12 cellular contexts compared by ENCODE assay signal in the genomic region with DNA sequence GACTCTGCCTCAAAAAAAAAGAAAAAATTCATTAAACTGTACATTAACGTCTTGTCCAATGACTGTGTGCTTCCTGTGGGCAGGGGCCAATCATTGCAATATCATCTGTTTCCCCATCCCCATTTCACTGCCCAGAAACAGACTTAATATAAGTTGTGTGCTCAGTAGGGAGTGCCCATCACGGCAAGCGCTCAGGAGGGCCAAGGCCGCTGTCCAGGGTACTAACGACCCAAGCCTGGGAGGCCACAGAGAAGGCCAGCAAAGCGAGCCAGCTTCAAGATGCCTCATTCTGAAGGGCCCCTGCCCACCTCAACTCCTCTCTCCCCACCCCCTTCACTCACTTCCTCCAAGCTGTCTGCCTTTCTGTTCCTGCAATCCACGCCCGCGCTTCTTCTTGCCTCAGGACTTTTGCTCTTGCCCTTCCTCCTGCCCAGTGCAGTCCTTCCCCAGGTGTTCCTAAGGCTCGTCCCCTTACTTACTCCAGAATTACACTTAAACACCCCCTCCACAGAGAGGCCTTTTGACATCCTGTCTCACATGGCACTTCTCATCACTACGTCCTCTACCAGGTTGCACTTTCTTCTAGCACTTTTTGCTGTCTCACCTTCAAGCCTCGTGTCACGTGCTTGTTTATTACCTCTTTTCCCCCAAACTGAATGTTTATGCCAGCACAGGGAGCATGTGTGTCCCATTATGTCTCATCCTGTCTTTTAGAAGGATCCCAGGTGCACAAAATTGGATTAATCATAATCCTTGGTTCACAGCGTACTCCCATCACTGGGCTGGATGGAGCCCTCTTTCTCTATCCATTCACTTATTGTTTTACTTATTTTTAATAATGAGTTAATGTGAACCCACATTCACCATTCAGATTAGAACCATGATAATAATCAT. TPM values are rescaled to one million over a fixed set of nuclear protein-coding genes. Genes with fewer than 3 reads are reported as not detected.
A peak's percentile ranks its signal among the peaks of the same experiment; 100 is the strongest.
DNase-seq lines count a peak whose midpoint lies in the region; ATAC-seq and TF ChIP-seq lines count a peak whose summit lies in the region.
"Had no signal": no experiment of that assay in that cellular context is flagged by ENCODE, and none has a peak within 500 bp of the region (broad histone marks: within the 10 kb centered on the region; RNA-seq: fewer than 3 reads in every experiment).

No MANE protein-coding gene starts in this region.

- no peak overlapping the region for H3K23ac ChIP-seq in neuronal stem cell (ENCODE audit: low read depth, low read length, poor library complexity)

- no peak overlapping the region for H3K14ac ChIP-seq in neuronal stem cell (ENCODE audit: low read length)

- no peak for ATAC-seq in activated T-cell treated with anti-CD3 and anti-CD28 coated beads, Interleukin-2, amount 50 U/mL, for 4 hours
- no peak for ATAC-seq in HG02642 (IDR thresholded peaks at IDR 0.05; ENCODE audit: poor library complexity, unreplicated experiment)

- H3K4ac ChIP-seq in neuronal stem cell (ENCODE audit: low read length), result no peak overlapping the region

- H3K18ac ChIP-seq in neuronal stem cell (ENCODE audit: low read length), result no peak overlapping the region

- DNase-seq in NCI-H146 (lab: John Stamatoyannopoulos, UW), result peak; percentile 24
- DNase-seq in NCI-H146 treated with DMSO at 0.1 percent for 48 hours (lab: John Stamatoyannopoulos, UW; ENCODE audit: unreplicated experiment), result no peak
- DNase-seq in OCI-M2 (lab: John Stamatoyannopoulos, UW; ENCODE audit: unreplicated experiment), result peak; percentile 1
- DNase-seq in endodermal cell, result peak; percentile 92
- peak; percentile 64 for DNase-seq in neuronal stem cell (ENCODE audit: low spot score)
- no peak for DNase-seq in activated T-cell treated with anti-CD3 and anti-CD28 coated beads, Interleukin-2, amount 50 U/mL, for 4 hours
- no peak for DNase-seq in NCI-H526 treated with DMSO at 0.1 percent for 48 hours (lab: John Stamatoyannopoulos, UW)
- DNase-seq: activated naive CD4-positive, alpha-beta T cell; stimulated activated CD4-positive, alpha-beta T cell treated with anti-CD3 and anti-CD28 coated beads, Interleukin-1b, Interleukin-23, amount 100 ng/mL, for 48 hours; stomach had no signal

- H2AK5ac ChIP-seq in neuronal stem cell (ENCODE audit: low read depth, low read length), result no peak overlapping the region

- TF ChIP-seq CTCF in endodermal cell (conservative IDR thresholded peaks at IDR 0.05), result no peak

- H3K9me3 ChIP-seq in endodermal cell (ENCODE audit: control insufficient read depth, low read length) (no peaks in the 10 kb centered on the region), neuronal stem cell (replicated peaks in 1 of 2; ENCODE audit: control insufficient read depth in 2 of 2, insufficient read depth in 1 of 2, low read depth in 1 of 2, low read length in 2 of 2) (peaks cover 0 to 2% of the 10 kb centered on the region in 2 donors)
- H3K9me3 ChIP-seq: stomach had no signal

- no peaks in the 10 kb centered on the region for H3K36me3 ChIP-seq in endodermal cell (ENCODE audit: control insufficient read depth, insufficient read depth, low read length)
- no peaks in the 10 kb centered on the region for H3K36me3 ChIP-seq in neuronal stem cell (replicated peaks in 1 of 2; ENCODE audit: control insufficient read depth in 2 of 2, insufficient read depth in 2 of 2, low read length in 2 of 2)
- H3K36me3 ChIP-seq: stomach had no signal

- no peaks in the 10 kb centered on the region for H3K79me1 ChIP-seq in neuronal stem cell (ENCODE audit: low read depth, low read length)

- no peak overlapping the region for H4K8ac ChIP-seq in neuronal stem cell (ENCODE audit: low read depth, low read length)

- WGBS in endodermal cell (ENCODE audit: insufficient coverage in 1 of 2, insufficient read length in 1 of 2), 2 experiments, result 44 to 49% methylated on average over 11 to 14 of the region's 14 CpGs
- no CpG with 5 or more reads among the region's 14 CpGs for WGBS in neuronal stem cell (ENCODE audit: extremely low coverage in 2 of 2, insufficient read length in 2 of 2, insufficient replicate concordance in 1 of 2), 2 donors

- no peak overlapping the region for H2BK5ac ChIP-seq in neuronal stem cell (ENCODE audit: low read length)

- no peak overlapping the region for H2BK120ac ChIP-seq in neuronal stem cell (ENCODE audit: low read depth, low read length)

- H4K91ac ChIP-seq in neuronal stem cell (ENCODE audit: low read depth, low read length, poor library complexity), result no peak overlapping the region

- H3K27ac ChIP-seq in endodermal cell (ENCODE audit: low read depth, low read length) (no peak overlapping the region), neuronal stem cell (replicated peaks; ENCODE audit: low read length) (no peak overlapping the region)
- H3K27ac ChIP-seq: 22Rv1, stomach had no signal

- H3K4me1 ChIP-seq in endodermal cell (ENCODE audit: control insufficient read depth, insufficient read depth, low read length), result no peaks in the 10 kb centered on the region
- H3K4me1 ChIP-seq in neuronal stem cell (ENCODE audit: control insufficient read depth in 2 of 2, insufficient read depth in 1 of 2, low read depth in 1 of 2, low read length in 2 of 2), result no peaks in the 10 kb centered on the region
- H3K4me1 ChIP-seq: stomach had no signal

- H3K4me1 Mint-ChIP-seq in endodermal cell, result no peaks in the 10 kb centered on the region
- peaks cover 16% of the 10 kb centered on the region for H3K4me1 Mint-ChIP-seq in activated T-cell treated with anti-CD3 and anti-CD28 coated beads, Interleukin-2, amount 50 U/mL, for 4 hours (ENCODE audit: low read depth)

- H3K36me3 Mint-ChIP-seq in endodermal cell (ENCODE audit: low read depth), result no peaks in the 10 kb centered on the region
- H3K36me3 Mint-ChIP-seq in activated T-cell treated with anti-CD3 and anti-CD28 coated beads, Interleukin-2, amount 50 U/mL, for 4 hours (ENCODE audit: insufficient read depth), result peaks cover 3% of the 10 kb centered on the region

- no peak overlapping the region for H3K27ac Mint-ChIP-seq in endodermal cell

- H3K9me3 Mint-ChIP-seq in endodermal cell, result no peaks in the 10 kb centered on the region
- no peaks in the 10 kb centered on the region for H3K9me3 Mint-ChIP-seq in activated T-cell treated with anti-CD3 and anti-CD28 coated beads, Interleukin-2, amount 50 U/mL, for 4 hours

- H2AFZ ChIP-seq in neuronal stem cell (ENCODE audit: low read length), result no peak overlapping the region

- no peak overlapping the region for H3K4me2 ChIP-seq in neuronal stem cell (ENCODE audit: insufficient read depth, low read length, poor library complexity, severe bottlenecking)

- H2BK15ac ChIP-seq in neuronal stem cell (ENCODE audit: low read length), result no peak overlapping the region

- H2BK12ac ChIP-seq in neuronal stem cell (ENCODE audit: low read length), result no peak overlapping the region

- peaks cover 31% of the 10 kb centered on the region for H3K27me3 Mint-ChIP-seq in endodermal cell (ENCODE audit: insufficient read depth)
- no peaks in the 10 kb centered on the region for H3K27me3 Mint-ChIP-seq in activated T-cell treated with anti-CD3 and anti-CD28 coated beads, Interleukin-2, amount 50 U/mL, for 4 hours (ENCODE audit: low read depth)

- H3K27me3 ChIP-seq in endodermal cell (ENCODE audit: control insufficient read depth, insufficient read depth, low read length, poor library complexity, severe bottlenecking) (peaks cover 29% of the 10 kb centered on the region), neuronal stem cell (ENCODE audit: control insufficient read depth in 3 of 3, insufficient read depth in 3 of 3, low read depth in 1 of 3, low read length in 3 of 3) (peaks cover 2 to 16% (median 3%) of the 10 kb centered on the region in 3 experiments)

- H3K4me3 ChIP-seq in endodermal cell (ENCODE audit: low read length) (no peak overlapping the region), neuronal stem cell (ENCODE audit: low read length in 2 of 2) (no peak overlapping the region)
- H3K4me3 ChIP-seq: stomach had no signal

- no peak overlapping the region for H3K4me3 Mint-ChIP-seq in endodermal cell
- H3K4me3 Mint-ChIP-seq in activated T-cell treated with anti-CD3 and anti-CD28 coated beads, Interleukin-2, amount 50 U/mL, for 4 hours, result no peak overlapping the region

- H3K9ac ChIP-seq in endodermal cell (ENCODE audit: extremely low read depth, low read length, poor library complexity, severe bottlenecking) (no peak overlapping the region), neuronal stem cell (ENCODE audit: low read depth, low read length, poor library complexity) (no peak overlapping the region)

RNA-seq across cellular contexts. Expression of gene POU2F2, which starts 11.3 kb away (rescaled TPM):
- 1 to 10 TPM; 1.8 to 2.6 TPM for total RNA-seq in endodermal cell
- 9.7 TPM for polyA plus RNA-seq in endodermal cell (2013, experiment 1 of 2)
- polyA plus RNA-seq in endodermal cell (2013, experiment 2 of 2), result 7.1 TPM
- polyA plus RNA-seq in neuronal stem cell (2013, experiment 1 of 2), result 2.4 TPM
- 2.5 TPM for polyA plus RNA-seq in neuronal stem cell (2013, experiment 2 of 2)
- total RNA-seq in activated T-cell treated with anti-CD3 and anti-CD28 coated beads, Interleukin-2, amount 50 U/mL, for 4 hours, result 100 to 1,000 TPM in 1 of 3 donors, 10 to 100 TPM in 2; 83.9 to 123 (median 85.7) TPM

Comparison
In these comparisons a context has a peak if more than half of its experiments do, and no peak if none do; other contexts are left out.
1. DNase-seq: peak in NCI-H146 (single experiment), OCI-M2 (single experiment), endodermal cell (single experiment) and neuronal stem cell (single experiment); none in NCI-H146 treated with DMSO at 0.1 percent for 48 hours (single experiment), activated T-cell treated with anti-CD3 and anti-CD28 coated beads, Interleukin-2, amount 50 U/mL, for 4 hours (single experiment) and NCI-H526 treated with DMSO at 0.1 percent for 48 hours (single experiment).
2. RNA of gene POU2F2, which starts 11.3 kb away (total RNA-seq): 83.9 to 123 TPM in activated T-cell treated with anti-CD3 and anti-CD28 coated beads, Interleukin-2, amount 50 U/mL, for 4 hours; 1.8 to 2.6 TPM in endodermal cell; every median in the first group is over 10 times any median in the second.